17 cellular contexts compared by ENCODE assay signal in genomic region chr12:53497461-53497860, GRCh38. TPM values are rescaled to one million over a fixed set of nuclear protein-coding genes. Genes with fewer than 3 reads are reported as not detected.
DNase-seq lines count a peak whose midpoint lies in the region; ATAC-seq, FAIRE-seq and TF ChIP-seq lines count a peak whose summit lies in the region.
"Had no signal": no experiment of that assay in that cellular context is flagged by ENCODE, and none has a peak within 500 bp of the region (broad histone marks: within the 10 kb centered on the region; RNA-seq: fewer than 3 reads in every experiment).

No MANE protein-coding gene starts in this region.

- H4K8ac ChIP-seq in IMR-90 (ENCODE audit: low read depth in 2 of 2, low read length in 2 of 2): no peak overlapping the region

- no peak for TF ChIP-seq RAD21 in IMR-90 (IDR thresholded peaks at IDR 0.05; ENCODE audit: low read length)
- no peak for TF ChIP-seq RAD21 in HepG2 (CRISPR knock-in tag; IDR thresholded peaks at IDR 0.05)

- no peak overlapping the region for H2BK5ac ChIP-seq in IMR-90 (ENCODE audit: low read depth, low read length, poor library complexity, severe bottlenecking)

- H3K4ac ChIP-seq in IMR-90 (ENCODE audit: low read depth, low read length): no peak overlapping the region

- in situ Hi-C loops in IMR-90 (cut with MboI; ENCODE audit: low sequenced_read_pairs) (no loop called here), HepG2 (cut with HindIII; ENCODE audit: extremely low pct_ligation_motif_present, low pct_unique_long_range_greater_than_20kb) (no loop called here)

- DNase-seq in IMR-90 (no peak), HepG2 (ENCODE audit: low spot score) (no peak), suprapubic skin (ENCODE audit: low spot score in 2 of 2) (no peak), superior temporal gyrus (ENCODE audit: extremely low spot score) (no peak), caudate nucleus (lab: John Stamatoyannopoulos, UW) (no peak)
- no peak for DNase-seq in activated naive CD8-positive, alpha-beta T cell treated with anti-CD3 and anti-CD28 coated beads for 36 hours
- DNase-seq in activated CD4-positive, alpha-beta T cell treated with anti-CD3 and anti-CD28 coated beads, Interleukin-2, amount 50 U/mL, for 48 hours: no peak
- DNase-seq: activated effector memory CD4-positive, alpha-beta T cell treated with Interleukin-2 at 50 U/mL for 16 hours; body of pancreas; GM23248; left cardiac atrium; NCI-H2081; NCI-H526 treated with DMSO at 0.1 percent for 48 hours; PC-3; retina had no signal

- no peaks in the 10 kb centered on the region for H3K27me3 Mint-ChIP-seq in activated naive CD8-positive, alpha-beta T cell treated with anti-CD3 and anti-CD28 coated beads for 36 hours

- ATAC-seq in IMR-90 (ENCODE audit: low read depth) (no peak), HepG2 (no peak)
- ATAC-seq: body of pancreas, left cardiac atrium, PC-3 had no signal

- H2AK5ac ChIP-seq in IMR-90 (ENCODE audit: low read depth, low read length): 0 out of 2 replicates have a peak overlapping the region, but pooled peaks have one; percentile 27

- H3K27me3 ChIP-seq in IMR-90 (ENCODE audit: control insufficient read depth, insufficient read depth, low read length) (no peaks in the 10 kb centered on the region), HepG2 (ENCODE audit: control insufficient read depth in 1 of 2, insufficient read depth in 2 of 2, low read length in 2 of 2) (no peaks in the 10 kb centered on the region; a peak in 1 of 5 replicates), suprapubic skin (no peaks in the 10 kb centered on the region)
- H3K27me3 ChIP-seq: body of pancreas had no signal

- TF ChIP-seq CTCF in IMR-90 (conservative IDR thresholded peaks at IDR 0.05; ENCODE audit: low read depth, low read length): no peak
- no peak for TF ChIP-seq CTCF in HepG2 (CRISPR knock-in tag; IDR thresholded peaks at IDR 0.05)
- TF ChIP-seq CTCF in suprapubic skin (IDR thresholded peaks at IDR 0.05): no peak

- 75% methylated on average over 1 of the region's 3 CpGs; no CpG with 5 or more reads in 1 of the 2 experiments for WGBS in IMR-90 (ENCODE audit: extremely low coverage in 2 of 2, insufficient read length in 1 of 2), 2 experiments
- WGBS in HepG2 (ENCODE audit: low lambda C conversion rate): 40% methylated on average over 2 of the region's 3 CpGs
- 98% methylated on average over 3 of the region's 3 CpGs for WGBS in suprapubic skin

- H3K56ac ChIP-seq in IMR-90 (ENCODE audit: extremely low read depth, insufficient read depth, low read length): no peak overlapping the region

- peak overlapping the region; percentile 73; the same call in 1 of the 2 replicates for H3K23ac ChIP-seq in IMR-90 (ENCODE audit: low read depth, low read length)

- TF ChIP-seq EP300 in HepG2 (IDR thresholded peaks at IDR 0.05; ENCODE audit: low read depth in 2 of 2, low read length in 2 of 2) (no peak), HepG2 (CRISPR knock-in tag; IDR thresholded peaks at IDR 0.05; ENCODE audit: borderline replicate concordance) (no peak), suprapubic skin (IDR thresholded peaks at IDR 0.05) (no peak)

- H3K79me1 ChIP-seq in IMR-90 (ENCODE audit: low read depth in 1 of 2, low read length in 2 of 2): peaks cover 30 to 80% of the 10 kb centered on the region in 2 experiments; a peak in 3 of 4 replicates

- H3K18ac ChIP-seq in IMR-90 (ENCODE audit: low read depth, low read length): no peak overlapping the region

- CTCF ChIA-PET in IMR-90 (lab: Yijun Ruan, JAX) (interaction anchor here (1.0 kb wide), 1 partner anchor 23 kb away, joined by 3 read pairs; no protein-coding TSS in a partner anchor), HepG2 (lab: Yijun Ruan, JAX; ENCODE audit: low intra/inter-chr PET ratio, low total read pairs) (no interaction called here)

- BruUV-seq in IMR-90 (replicated peaks; lab: Mats Ljungman, UMichigan): no TSS peak
- no TSS peak for BruUV-seq in HepG2 (replicated peaks; lab: Mats Ljungman, UMichigan)

- peaks cover 28% of the 10 kb centered on the region for H3K4me1 ChIP-seq in IMR-90 (ENCODE audit: control insufficient read depth, insufficient read depth, low read length)
- peaks cover 68% of the 10 kb centered on the region for H3K4me1 ChIP-seq in HepG2 (ENCODE audit: insufficient read depth, low read length)
- H3K4me1 ChIP-seq in suprapubic skin: peaks cover 79% of the 10 kb centered on the region

- H3K9ac ChIP-seq in IMR-90 (ENCODE audit: low read depth, low read length) (no peak overlapping the region), HepG2 (ENCODE audit: insufficient read depth, low read depth, low read length) (no peak overlapping the region)

- no peak overlapping the region for H2BK120ac ChIP-seq in IMR-90 (ENCODE audit: low read depth, low read length)

- no peak overlapping the region for H2BK20ac ChIP-seq in IMR-90 (ENCODE audit: low read depth, low read length)

- peaks cover 50% of the 10 kb centered on the region for H3K9me1 ChIP-seq in IMR-90 (ENCODE audit: insufficient read depth, low read length)

- no peak overlapping the region for H3K4me3 Mint-ChIP-seq in activated naive CD8-positive, alpha-beta T cell treated with anti-CD3 and anti-CD28 coated beads for 36 hours

- peak overlapping the region; percentile 5 for H3K27ac Mint-ChIP-seq in activated naive CD8-positive, alpha-beta T cell treated with anti-CD3 and anti-CD28 coated beads for 36 hours

- no peak overlapping the region for H4K5ac ChIP-seq in IMR-90 (ENCODE audit: low read depth, low read length)

- H3K79me2 ChIP-seq in HepG2 (ENCODE audit: insufficient read depth, low read length): peaks cover 10% of the 10 kb centered on the region

- peaks cover 36% of the 10 kb centered on the region for H3K4me1 Mint-ChIP-seq in activated naive CD8-positive, alpha-beta T cell treated with anti-CD3 and anti-CD28 coated beads for 36 hours

- no peaks in the 10 kb centered on the region for H3K9me3 ChIP-seq in IMR-90 (ENCODE audit: control insufficient read depth, insufficient read depth, low read length)
- no peaks in the 10 kb centered on the region for H3K9me3 ChIP-seq in HepG2 (ENCODE audit: low read length)
- no peaks in the 10 kb centered on the region for H3K9me3 ChIP-seq in suprapubic skin
- H3K9me3 ChIP-seq: body of pancreas had no signal

- no peak overlapping the region for H3K14ac ChIP-seq in IMR-90 (replicated peaks; ENCODE audit: low read depth, low read length)

- no peak overlapping the region for H2BK15ac ChIP-seq in IMR-90 (ENCODE audit: low read depth, low read length)

- FAIRE-seq in HepG2 (lab: Jason Lieb, UNC): no peak
- FAIRE-seq: TTC549 had no signal

- no peaks in the 10 kb centered on the region for H3K36me3 Mint-ChIP-seq in activated naive CD8-positive, alpha-beta T cell treated with anti-CD3 and anti-CD28 coated beads for 36 hours

- POLR2A ChIA-PET in IMR-90 (lab: Charles Lee; ENCODE audit: unreplicated experiment): no interaction called here
- POLR2A ChIA-PET in HepG2 (lab: Yijun Ruan, JAX): no interaction called here

- TF ChIP-seq POLR2A in IMR-90 (IDR thresholded peaks at IDR 0.05; ENCODE audit: low read depth, low read length) (no peak), HepG2 (IDR thresholded peaks at IDR 0.05; ENCODE audit: insufficient read depth in 1 of 2, low read depth in 2 of 2, low read length in 2 of 2) (no peak), suprapubic skin (IDR thresholded peaks at IDR 0.05) (no peak)

- H3K27ac ChIP-seq in IMR-90 (ENCODE audit: insufficient read depth, low read length): no peak overlapping the region
- H3K27ac ChIP-seq in HepG2 (ENCODE audit: extremely low read length, insufficient read depth, low read length): no peak overlapping the region
- H3K27ac ChIP-seq in suprapubic skin: peak overlapping the region; percentile 60
- H3K27ac ChIP-seq in caudate nucleus (ENCODE audit: low read depth, low read length): no peak overlapping the region
- H3K27ac ChIP-seq: GM23248 had no signal

- H3K4me2 ChIP-seq in IMR-90 (ENCODE audit: low read depth, low read length) (peak overlapping the region; percentile 3; the same call in 1 of the 2 replicates), HepG2 (ENCODE audit: low read depth, low read length) (no peak overlapping the region)

- intact Hi-C loops in IMR-90 (cut with micrococcal nuclease) (no loop called here), HepG2 (cut with micrococcal nuclease; ENCODE audit: unreplicated experiment) (no loop called here)

- H4K20me1 ChIP-seq in IMR-90 (ENCODE audit: insufficient read depth, low read length) (peaks cover 3% of the 10 kb centered on the region), HepG2 (ENCODE audit: insufficient read depth, low read length) (no peaks in the 10 kb centered on the region)

- no peak overlapping the region for H4K91ac ChIP-seq in IMR-90 (ENCODE audit: insufficient read depth, low read depth, low read length)

- no peaks in the 10 kb centered on the region for H3K9me3 Mint-ChIP-seq in activated naive CD8-positive, alpha-beta T cell treated with anti-CD3 and anti-CD28 coated beads for 36 hours

- H3K36me3 ChIP-seq in IMR-90 (ENCODE audit: control insufficient read depth, insufficient read depth, low read length) (peaks cover 4% of the 10 kb centered on the region; the same call in 1 of the 2 replicates), HepG2 (replicated peaks in 1 of 2; ENCODE audit: control insufficient read depth in 1 of 2, insufficient read depth in 2 of 2, low read length in 2 of 2) (no peaks in the 10 kb centered on the region), suprapubic skin (no peaks in the 10 kb centered on the region)

- H2AFZ ChIP-seq in IMR-90 (replicated peaks; ENCODE audit: low read length, poor library complexity) (no peak overlapping the region), HepG2 (ENCODE audit: low read length) (no peak overlapping the region)
- H2AFZ ChIP-seq: GM23248 had no signal

- dilution Hi-C loops in IMR-90 (cut with HindIII; ENCODE audit: low sequenced_read_pairs, unreplicated experiment): no loop called here

- no peak overlapping the region for H2AK9ac ChIP-seq in IMR-90 (replicated peaks; ENCODE audit: low read depth, low read length, poor library complexity)

- no peak overlapping the region for H3K4me3 ChIP-seq in IMR-90 (ENCODE audit: insufficient read depth, low read depth, low read length)
- no peak overlapping the region for H3K4me3 ChIP-seq in HepG2 (replicated peaks in 1 of 3; ENCODE audit: insufficient read depth in 1 of 3, low read depth in 2 of 3, low read length in 3 of 3)
- no peak overlapping the region for H3K4me3 ChIP-seq in suprapubic skin
- H3K4me3 ChIP-seq: body of pancreas had no signal

RNA-seq across cellular contexts. Expression of gene MAP3K12, which starts 1.8 kb away (rescaled TPM):
- total RNA-seq in IMR-90 (2012; rRNA removed): 20.6 and 29.0 TPM in 2 replicates
- 48.6 and 52.5 TPM in 2 replicates for polyA plus RNA-seq in IMR-90 (2012; rRNA removed)
- 18.8 and 22.6 TPM in 2 replicates for polyA plus RNA-seq in IMR-90 (2012; cell fraction: cytosol; rRNA removed)
- 284 and 449 TPM in 2 replicates for polyA plus RNA-seq in IMR-90 (2012; cell fraction: nucleus; rRNA removed; ENCODE audit: low replicate concordance)
- total RNA-seq in activated naive CD8-positive, alpha-beta T cell treated with anti-CD3 and anti-CD28 coated beads for 36 hours: 1 to 10 TPM; 8.4 to 8.7 TPM
- 0.13 and 0.20 TPM in 2 replicates for total RNA-seq in HepG2 (2016; rRNA removed; fragmentation: Illumina TruSeq; extraction: Trizol)
- total RNA-seq in HepG2 (2016; cell fraction: cytosol; rRNA removed; fragmentation: Illumina TruSeq; extraction: Trizol; ENCODE audit: low read depth): under 0.01 and 0.10 TPM in 2 replicates
- total RNA-seq in HepG2 (2016; cell fraction: insoluble cytoplasmic fraction; rRNA removed; fragmentation: Illumina TruSeq; extraction: Trizol): 0.25 and 0.28 TPM in 2 replicates
- total RNA-seq in HepG2 (2016; cell fraction: membrane; rRNA removed; fragmentation: Illumina TruSeq; extraction: Trizol): 0.03 and 0.25 TPM in 2 replicates
- 0.16 and 0.28 TPM in 2 replicates for total RNA-seq in HepG2 (2016; cell fraction: nucleus; rRNA removed; fragmentation: Illumina TruSeq; extraction: Trizol)
- 1.1 and 1.3 TPM in 2 replicates for polyA plus RNA-seq in HepG2 (2011; rRNA removed)
- 0.23 and 0.60 TPM in 2 replicates for polyA plus RNA-seq in HepG2 (2011; cell fraction: cytosol; rRNA removed)
- polyA plus RNA-seq in HepG2 (2011; cell fraction: nucleus; rRNA removed): 5.5 and 6.6 TPM in 2 replicates
- polyA plus RNA-seq in HepG2 (2012): 1.9 and 2.3 TPM in 2 replicates
- polyA plus RNA-seq in HepG2 (2016; cell fraction: cytosol; fragmentation: Illumina TruSeq; extraction: Trizol; ENCODE audit: low read depth): 0.02 TPM in 1 of 2 replicates, not detected in the other
- polyA plus RNA-seq in HepG2 (2016; cell fraction: insoluble cytoplasmic fraction; fragmentation: Illumina TruSeq; extraction: Trizol; ENCODE audit: low read depth): 0.05 and 0.10 TPM in 2 replicates
- polyA plus RNA-seq in HepG2 (2016; cell fraction: membrane; fragmentation: Illumina TruSeq; extraction: Trizol; ENCODE audit: low read depth): not detected in 2 replicates
- polyA plus RNA-seq in HepG2 (2016; cell fraction: nucleus; fragmentation: Illumina TruSeq; extraction: Trizol; ENCODE audit: insufficient read depth, low read depth): 0.34 and 1.5 TPM in 2 replicates
- 1.4 and 3.4 TPM in 2 replicates for polyA minus RNA-seq in HepG2 (2011; rRNA and poly(A)+ RNA removed; ENCODE audit: low replicate concordance)
- polyA minus RNA-seq in HepG2 (2011; cell fraction: cytosol; rRNA and poly(A)+ RNA removed): 0.26 and 0.49 TPM in 2 replicates
- polyA minus RNA-seq in HepG2 (2011; cell fraction: nucleus; rRNA and poly(A)+ RNA removed): 1.3 and 1.6 TPM in 2 replicates
- 10 to 100 TPM in 1 of 4 donors, 1 to 10 TPM in 3; 4.8 to 14.0 (median 5.9) TPM for total RNA-seq in suprapubic skin

RNA-seq across cellular contexts. Expression of gene TARBP2, which starts 3.6 kb away (rescaled TPM):
- total RNA-seq in IMR-90 (2012; rRNA removed) (27.4 and 27.8 TPM in 2 replicates), HepG2 (2016; rRNA removed; fragmentation: Illumina TruSeq; extraction: Trizol) (39.5 and 55.5 TPM in 2 replicates), suprapubic skin (10 to 100 TPM; 25.5 to 42.0 (median 28.6) TPM)
- polyA plus RNA-seq in IMR-90 (2012; rRNA removed) (46.1 and 49.6 TPM in 2 replicates), HepG2 (2011; rRNA removed) (47.0 and 49.2 TPM in 2 replicates)
- polyA plus RNA-seq in IMR-90 (2012; cell fraction: cytosol; rRNA removed): 31.9 and 38.5 TPM in 2 replicates
- polyA plus RNA-seq in IMR-90 (2012; cell fraction: nucleus; rRNA removed; ENCODE audit: low replicate concordance): 128 and 140 TPM in 2 replicates
- 10 to 100 TPM; 41.0 to 47.3 TPM for total RNA-seq in activated naive CD8-positive, alpha-beta T cell treated with anti-CD3 and anti-CD28 coated beads for 36 hours
- total RNA-seq in HepG2 (2016; cell fraction: cytosol; rRNA removed; fragmentation: Illumina TruSeq; extraction: Trizol; ENCODE audit: low read depth): 73.3 and 74.5 TPM in 2 replicates
- total RNA-seq in HepG2 (2016; cell fraction: insoluble cytoplasmic fraction; rRNA removed; fragmentation: Illumina TruSeq; extraction: Trizol): 37.9 and 54.0 TPM in 2 replicates
- total RNA-seq in HepG2 (2016; cell fraction: membrane; rRNA removed; fragmentation: Illumina TruSeq; extraction: Trizol): 79.2 and 87.3 TPM in 2 replicates
- 45.3 and 52.6 TPM in 2 replicates for total RNA-seq in HepG2 (2016; cell fraction: nucleus; rRNA removed; fragmentation: Illumina TruSeq; extraction: Trizol)
- polyA plus RNA-seq in HepG2 (2011; cell fraction: cytosol; rRNA removed): 34.4 and 52.5 TPM in 2 replicates
- 186 and 198 TPM in 2 replicates for polyA plus RNA-seq in HepG2 (2011; cell fraction: nucleus; rRNA removed)
- 22.1 and 25.4 TPM in 2 replicates for polyA plus RNA-seq in HepG2 (2012)
- polyA plus RNA-seq in HepG2 (2016; cell fraction: cytosol; fragmentation: Illumina TruSeq; extraction: Trizol; ENCODE audit: low read depth): 64.6 and 72.6 TPM in 2 replicates
- polyA plus RNA-seq in HepG2 (2016; cell fraction: insoluble cytoplasmic fraction; fragmentation: Illumina TruSeq; extraction: Trizol; ENCODE audit: low read depth): 32.5 and 37.2 TPM in 2 replicates
- polyA plus RNA-seq in HepG2 (2016; cell fraction: membrane; fragmentation: Illumina TruSeq; extraction: Trizol; ENCODE audit: low read depth): 60.8 and 63.3 TPM in 2 replicates
- 85.1 and 85.5 TPM in 2 replicates for polyA plus RNA-seq in HepG2 (2016; cell fraction: nucleus; fragmentation: Illumina TruSeq; extraction: Trizol; ENCODE audit: insufficient read depth, low read depth)
- 46.1 and 74.4 TPM in 2 replicates for polyA minus RNA-seq in HepG2 (2011; rRNA and poly(A)+ RNA removed; ENCODE audit: low replicate concordance)
- 11.2 and 16.6 TPM in 2 replicates for polyA minus RNA-seq in HepG2 (2011; cell fraction: cytosol; rRNA and poly(A)+ RNA removed)
- polyA minus RNA-seq in HepG2 (2011; cell fraction: nucleus; rRNA and poly(A)+ RNA removed): 46.1 and 50.8 TPM in 2 replicates

RNA-seq across cellular contexts. Expression of gene NPFF, which starts 9.8 kb away (rescaled TPM):
- total RNA-seq in IMR-90 (2012; rRNA removed) (not detected in 2 replicates), HepG2 (2016; rRNA removed; fragmentation: Illumina TruSeq; extraction: Trizol) (0.51 TPM in 1 of 2 replicates, not detected in the other), suprapubic skin (not detected)
- polyA plus RNA-seq in IMR-90 (2012; rRNA removed) (not detected in 2 replicates), HepG2 (2011; rRNA removed) (not detected in 2 replicates)
- polyA plus RNA-seq in IMR-90 (2012; cell fraction: cytosol; rRNA removed): not detected in 2 replicates
- polyA plus RNA-seq in IMR-90 (2012; cell fraction: nucleus; rRNA removed; ENCODE audit: low replicate concordance): 0.87 TPM in 1 of 2 replicates, not detected in the other
- total RNA-seq in activated naive CD8-positive, alpha-beta T cell treated with anti-CD3 and anti-CD28 coated beads for 36 hours: not detected
- total RNA-seq in HepG2 (2016; cell fraction: cytosol; rRNA removed; fragmentation: Illumina TruSeq; extraction: Trizol; ENCODE audit: low read depth): not detected in 2 replicates
- total RNA-seq in HepG2 (2016; cell fraction: insoluble cytoplasmic fraction; rRNA removed; fragmentation: Illumina TruSeq; extraction: Trizol): 0.56 TPM in 1 of 2 replicates, not detected in the other
- total RNA-seq in HepG2 (2016; cell fraction: membrane; rRNA removed; fragmentation: Illumina TruSeq; extraction: Trizol): not detected in 2 replicates
- total RNA-seq in HepG2 (2016; cell fraction: nucleus; rRNA removed; fragmentation: Illumina TruSeq; extraction: Trizol): not detected in 2 replicates
- not detected in 2 replicates for polyA plus RNA-seq in HepG2 (2011; cell fraction: cytosol; rRNA removed)
- polyA plus RNA-seq in HepG2 (2011; cell fraction: nucleus; rRNA removed): 0.48 TPM in 1 of 2 replicates, not detected in the other
- polyA plus RNA-seq in HepG2 (2012): 0.41 TPM in 1 of 2 replicates, not detected in the other
- polyA plus RNA-seq in HepG2 (2016; cell fraction: cytosol; fragmentation: Illumina TruSeq; extraction: Trizol; ENCODE audit: low read depth): 0.25 TPM in 1 of 2 replicates, not detected in the other
- not detected in 2 replicates for polyA plus RNA-seq in HepG2 (2016; cell fraction: insoluble cytoplasmic fraction; fragmentation: Illumina TruSeq; extraction: Trizol; ENCODE audit: low read depth)
- polyA plus RNA-seq in HepG2 (2016; cell fraction: membrane; fragmentation: Illumina TruSeq; extraction: Trizol; ENCODE audit: low read depth): not detected in 2 replicates
- 1.2 TPM in 1 of 2 replicates, not detected in the other for polyA plus RNA-seq in HepG2 (2016; cell fraction: nucleus; fragmentation: Illumina TruSeq; extraction: Trizol; ENCODE audit: insufficient read depth, low read depth)
- polyA minus RNA-seq in HepG2 (2011; rRNA and poly(A)+ RNA removed; ENCODE audit: low replicate concordance): not detected in 2 replicates
- polyA minus RNA-seq in HepG2 (2011; cell fraction: cytosol; rRNA and poly(A)+ RNA removed): not detected in 2 replicates
- not detected in 2 replicates for polyA minus RNA-seq in HepG2 (2011; cell fraction: nucleus; rRNA and poly(A)+ RNA removed)
- total RNA-seq: body of pancreas, GM23248, HT1080, left cardiac atrium, PC-3 had no signal
- polyA plus RNA-seq: GM23248 had no signal

RNA-seq across cellular contexts. Expression of gene PCBP2, which starts 45.6 kb away (rescaled TPM):
- total RNA-seq in IMR-90 (2012; rRNA removed) (190 and 198 TPM in 2 replicates), HepG2 (2016; rRNA removed; fragmentation: Illumina TruSeq; extraction: Trizol) (154 and 265 TPM in 2 replicates), suprapubic skin (100 to 1,000 TPM; 480 to 803 (median 584) TPM)
- polyA plus RNA-seq in IMR-90 (2012; rRNA removed) (409 and 586 TPM in 2 replicates), HepG2 (2011; rRNA removed) (345 and 390 TPM in 2 replicates)
- 248 and 496 TPM in 2 replicates for polyA plus RNA-seq in IMR-90 (2012; cell fraction: cytosol; rRNA removed)
- polyA plus RNA-seq in IMR-90 (2012; cell fraction: nucleus; rRNA removed; ENCODE audit: low replicate concordance): 390 and 761 TPM in 2 replicates
- total RNA-seq in activated naive CD8-positive, alpha-beta T cell treated with anti-CD3 and anti-CD28 coated beads for 36 hours: 1,000 to 10,000 TPM; 1,052 to 1,089 TPM
- 156 and 172 TPM in 2 replicates for total RNA-seq in HepG2 (2016; cell fraction: cytosol; rRNA removed; fragmentation: Illumina TruSeq; extraction: Trizol; ENCODE audit: low read depth)
- total RNA-seq in HepG2 (2016; cell fraction: insoluble cytoplasmic fraction; rRNA removed; fragmentation: Illumina TruSeq; extraction: Trizol): 132 and 265 TPM in 2 replicates
- 447 and 497 TPM in 2 replicates for total RNA-seq in HepG2 (2016; cell fraction: membrane; rRNA removed; fragmentation: Illumina TruSeq; extraction: Trizol)
- total RNA-seq in HepG2 (2016; cell fraction: nucleus; rRNA removed; fragmentation: Illumina TruSeq; extraction: Trizol): 279 and 306 TPM in 2 replicates
- polyA plus RNA-seq in HepG2 (2011; cell fraction: cytosol; rRNA removed): 323 and 364 TPM in 2 replicates
- 477 and 513 TPM in 2 replicates for polyA plus RNA-seq in HepG2 (2011; cell fraction: nucleus; rRNA removed)
- 786 and 1,014 TPM in 2 replicates for polyA plus RNA-seq in HepG2 (2012)
- polyA plus RNA-seq in HepG2 (2016; cell fraction: cytosol; fragmentation: Illumina TruSeq; extraction: Trizol; ENCODE audit: low read depth): 954 and 1,027 TPM in 2 replicates
- polyA plus RNA-seq in HepG2 (2016; cell fraction: insoluble cytoplasmic fraction; fragmentation: Illumina TruSeq; extraction: Trizol; ENCODE audit: low read depth): 599 and 702 TPM in 2 replicates
- polyA plus RNA-seq in HepG2 (2016; cell fraction: membrane; fragmentation: Illumina TruSeq; extraction: Trizol; ENCODE audit: low read depth): 1,162 and 1,386 TPM in 2 replicates
- 670 and 689 TPM in 2 replicates for polyA plus RNA-seq in HepG2 (2016; cell fraction: nucleus; fragmentation: Illumina TruSeq; extraction: Trizol; ENCODE audit: insufficient read depth, low read depth)
- polyA minus RNA-seq in HepG2 (2011; rRNA and poly(A)+ RNA removed; ENCODE audit: low replicate concordance): 709 and 1,043 TPM in 2 replicates
- polyA minus RNA-seq in HepG2 (2011; cell fraction: cytosol; rRNA and poly(A)+ RNA removed): 515 and 646 TPM in 2 replicates
- polyA minus RNA-seq in HepG2 (2011; cell fraction: nucleus; rRNA and poly(A)+ RNA removed): 549 and 596 TPM in 2 replicates

RNA-seq across cellular contexts. Expression of gene PRR13, which starts 55.9 kb away (rescaled TPM):
- total RNA-seq in IMR-90 (2012; rRNA removed) (25.5 and 31.4 TPM in 2 replicates), HepG2 (2016; rRNA removed; fragmentation: Illumina TruSeq; extraction: Trizol) (102 and 109 TPM in 2 replicates), suprapubic skin (10 to 100 TPM; 40.7 to 77.9 (median 57.4) TPM)
- polyA plus RNA-seq in IMR-90 (2012; rRNA removed) (95.7 and 114 TPM in 2 replicates), HepG2 (2011; rRNA removed) (65.0 and 70.4 TPM in 2 replicates)
- polyA plus RNA-seq in IMR-90 (2012; cell fraction: cytosol; rRNA removed): 64.4 and 67.7 TPM in 2 replicates
- polyA plus RNA-seq in IMR-90 (2012; cell fraction: nucleus; rRNA removed; ENCODE audit: low replicate concordance): 27.8 and 46.6 TPM in 2 replicates
- total RNA-seq in activated naive CD8-positive, alpha-beta T cell treated with anti-CD3 and anti-CD28 coated beads for 36 hours: 100 to 1,000 TPM; 221 to 247 TPM
- total RNA-seq in HepG2 (2016; cell fraction: cytosol; rRNA removed; fragmentation: Illumina TruSeq; extraction: Trizol; ENCODE audit: low read depth): 78.3 and 97.6 TPM in 2 replicates
- total RNA-seq in HepG2 (2016; cell fraction: insoluble cytoplasmic fraction; rRNA removed; fragmentation: Illumina TruSeq; extraction: Trizol): 99.2 and 114 TPM in 2 replicates
- 113 and 134 TPM in 2 replicates for total RNA-seq in HepG2 (2016; cell fraction: membrane; rRNA removed; fragmentation: Illumina TruSeq; extraction: Trizol)
- total RNA-seq in HepG2 (2016; cell fraction: nucleus; rRNA removed; fragmentation: Illumina TruSeq; extraction: Trizol): 37.8 and 46.1 TPM in 2 replicates
- 58.7 and 62.8 TPM in 2 replicates for polyA plus RNA-seq in HepG2 (2011; cell fraction: cytosol; rRNA removed)
- polyA plus RNA-seq in HepG2 (2011; cell fraction: nucleus; rRNA removed): 20.0 and 31.0 TPM in 2 replicates
- polyA plus RNA-seq in HepG2 (2012): 99.5 and 141 TPM in 2 replicates
- polyA plus RNA-seq in HepG2 (2016; cell fraction: cytosol; fragmentation: Illumina TruSeq; extraction: Trizol; ENCODE audit: low read depth): 115 and 156 TPM in 2 replicates
- polyA plus RNA-seq in HepG2 (2016; cell fraction: insoluble cytoplasmic fraction; fragmentation: Illumina TruSeq; extraction: Trizol; ENCODE audit: low read depth): 164 and 180 TPM in 2 replicates
- 149 and 177 TPM in 2 replicates for polyA plus RNA-seq in HepG2 (2016; cell fraction: membrane; fragmentation: Illumina TruSeq; extraction: Trizol; ENCODE audit: low read depth)
- 113 and 118 TPM in 2 replicates for polyA plus RNA-seq in HepG2 (2016; cell fraction: nucleus; fragmentation: Illumina TruSeq; extraction: Trizol; ENCODE audit: insufficient read depth, low read depth)
- polyA minus RNA-seq in HepG2 (2011; rRNA and poly(A)+ RNA removed; ENCODE audit: low replicate concordance): 59.9 and 104 TPM in 2 replicates
- 20.7 and 32.5 TPM in 2 replicates for polyA minus RNA-seq in HepG2 (2011; cell fraction: cytosol; rRNA and poly(A)+ RNA removed)
- 18.5 and 23.0 TPM in 2 replicates for polyA minus RNA-seq in HepG2 (2011; cell fraction: nucleus; rRNA and poly(A)+ RNA removed)
